In the genomic region with DNA sequence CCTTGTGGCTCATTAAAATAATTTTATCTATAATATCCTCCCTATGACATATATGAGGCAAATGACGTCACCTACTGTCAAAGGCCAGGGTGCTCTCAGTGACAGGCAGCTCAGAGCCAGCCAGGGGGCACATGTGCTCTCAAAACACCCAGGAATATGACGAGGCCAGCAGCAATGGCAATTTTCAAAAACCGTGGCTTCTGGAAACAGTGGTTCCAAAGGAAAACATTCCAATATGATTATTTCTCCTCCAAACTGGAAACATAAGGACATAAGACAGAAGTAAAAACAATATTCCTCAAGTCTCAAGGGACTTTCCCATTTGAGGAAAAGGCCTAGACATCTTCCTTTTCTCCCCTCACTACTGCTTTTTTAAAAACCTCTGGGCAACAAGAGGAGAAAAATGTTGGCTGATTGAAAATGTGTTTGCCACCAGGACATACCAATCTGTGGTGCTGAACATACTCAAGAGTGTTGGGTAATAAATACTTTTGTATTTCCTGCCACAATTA, we compare ENCODE assay signal across 15 cellular contexts. TPM values are rescaled to one million over a fixed set of nuclear protein-coding genes. Genes with fewer than 3 reads are reported as not detected.
DNase-seq lines count a peak whose midpoint lies in the region; ATAC-seq, FAIRE-seq and TF ChIP-seq lines count a peak whose summit lies in the region.
"Had no signal": no experiment of that assay in that cellular context is flagged by ENCODE, and none has a peak within 500 bp of the region (broad histone marks: within the 10 kb centered on the region; RNA-seq: fewer than 3 reads in every experiment).

No MANE protein-coding gene starts in this region.

- no peaks in the 10 kb centered on the region; a peak in 1 of 5 replicates for H3K27me3 ChIP-seq in K562 (ENCODE audit: control insufficient read depth in 2 of 2, insufficient read depth in 2 of 2, low read length in 2 of 2)
- H3K27me3 ChIP-seq: BE2C had no signal

- no peaks in the 10 kb centered on the region for H3K79me2 ChIP-seq in K562 (ENCODE audit: control insufficient read depth, insufficient read depth, low read length)

- no peaks in the 10 kb centered on the region for H3K36me3 ChIP-seq in K562 (ENCODE audit: control insufficient read depth, insufficient read depth, low read length)
- H3K36me3 ChIP-seq: BE2C had no signal

- H3K4me3 ChIP-seq in K562, result no peak overlapping the region

- H3K9me3 ChIP-seq in K562 (replicated peaks; ENCODE audit: control insufficient read depth, insufficient read depth, low read depth, low read length), result no peaks in the 10 kb centered on the region
- H3K9me3 ChIP-seq: BE2C had no signal

- no peak for ATAC-seq in K562
- ATAC-seq: activated T-cell treated with anti-CD3 and anti-CD28 coated beads, Interleukin-2, amount 50 U/mL, for 4 hours; esophagus mucosa had no signal

- in situ Hi-C loops in K562 (cut with MboI), result no loop called here

- no TSS peak for BruUV-seq in K562 (replicated peaks; lab: Mats Ljungman, UMichigan)

- no peak overlapping the region for H2AFZ ChIP-seq in K562 (ENCODE audit: low read depth, low read length)

- H4K20me1 ChIP-seq in K562 (replicated peaks; ENCODE audit: control insufficient read depth, insufficient read depth, low read length), result no peaks in the 10 kb centered on the region

- TF ChIP-seq CTCF in AG09319 (IDR thresholded peaks at IDR 0.05; ENCODE audit: low read depth, low read length) (peak; percentile 15), K562 (IDR thresholded peaks at IDR 0.05 in 2 of 3, conservative IDR thresholded peaks at IDR 0.05 in 1 of 3; ENCODE audit: insufficient read depth in 2 of 3, low read depth in 1 of 3, low read length in 3 of 3) (no peak)

- no peak overlapping the region for H3K9ac ChIP-seq in K562 (ENCODE audit: insufficient read depth in 1 of 2, low read depth in 2 of 2, low read length in 2 of 2)

- FAIRE-seq in K562 (lab: Jason Lieb, UNC), result no peak

- no peaks in the 10 kb centered on the region for H3K4me1 ChIP-seq in K562 (replicated peaks in 1 of 2; ENCODE audit: control insufficient read depth in 2 of 2, insufficient read depth in 2 of 2, low read length in 2 of 2)

- H3K27ac ChIP-seq in K562 (ENCODE audit: extremely low read depth, low read depth, low read length), result no peak overlapping the region

- no peak for TF ChIP-seq RAD21 in K562 (CRISPR knock-in tag; conservative IDR thresholded peaks at IDR 0.05 in 1 of 2, IDR thresholded peaks at IDR 0.05 in 1 of 2)

- no peaks in the 10 kb centered on the region for H3K9me1 ChIP-seq in K562 (ENCODE audit: control insufficient read depth, insufficient read depth, low read length)

- peak; percentile 24 for DNase-seq in AG09319 (ENCODE audit: extremely low read depth, low read depth)
- DNase-seq in HS-5 (ENCODE audit: low read depth), result peak; percentile 36
- DNase-seq in K562 (ENCODE audit: extremely low read depth in 1 of 4, low spot score in 3 of 4), result no peak
- peak; percentile 77 for DNase-seq in hepatic stellate cell (ENCODE audit: low spot score)
- DNase-seq in GDM1 (lab: John Stamatoyannopoulos, UW), result no peak
- no peak for DNase-seq in ureter (ENCODE audit: low spot score)
- DNase-seq in activated T-cell treated with anti-CD3 and anti-CD28 coated beads, Interleukin-2, amount 50 U/mL, for 1 hour, result no peak
- DNase-seq in NCI-H2029 (lab: John Stamatoyannopoulos, UW), result no peak
- DNase-seq: activated CD4-positive, alpha-beta T cell treated with anti-CD3 and anti-CD28 coated beads, Interleukin-2, amount 50 U/mL, for 1 hour; activated T-cell treated with anti-CD3 and anti-CD28 coated beads, Interleukin-2, amount 50 U/mL, for 4 hours; BE2C; dermis blood vessel endothelial cell; NCI-H146; NCI-H446 had no signal

- CTCF ChIA-PET in K562 (lab: Yijun Ruan, JAX; ENCODE audit: low intra/inter-chr PET ratio), result no interaction called here

- 6% methylated on average over 3 of the region's 3 CpGs for WGBS in K562 (ENCODE audit: insufficient coverage, low coverage, missing lambda C conversion rate)

- H3K4me2 ChIP-seq in K562 (ENCODE audit: insufficient read depth, low read length), result no peak overlapping the region

- POLR2A ChIA-PET in K562 (lab: Yijun Ruan, JAX), result no interaction called here

- TF ChIP-seq EP300 in K562 (IDR thresholded peaks at IDR 0.05; ENCODE audit: low read length), result no peak

- intact Hi-C loops in K562 (cut with micrococcal nuclease), result no loop called here

- TF ChIP-seq POLR2A in K562 (conservative IDR thresholded peaks at IDR 0.05), result no peak

TF ChIP-seq in K562, 482 proteins besides CTCF, POLR2A, EP300 and RAD21 (continues in another document):
- TF ChIP-seq ATF7 (IDR thresholded peaks at IDR 0.05), result peak; percentile 45; the same call in 1 of the 2 replicates
- no peak for TF ChIP-seq RBM17 (IDR thresholded peaks at IDR 0.05; ENCODE audit: borderline replicate concordance, low read depth, low read length)
- peak; percentile 66; the same call in 1 of the 2 replicates for TF ChIP-seq ATF3 (IDR thresholded peaks at IDR 0.05)
- no peak for TF ChIP-seq ATF3 (CRISPR knock-in tag; conservative IDR thresholded peaks at IDR 0.05)
- no peak for TF ChIP-seq RUNX1 (IDR thresholded peaks at IDR 0.05; ENCODE audit: low read depth)
- TF ChIP-seq BRD4 (IDR thresholded peaks at IDR 0.05), result no peak
- TF ChIP-seq MYBL2 (IDR thresholded peaks at IDR 0.05; ENCODE audit: low read depth), result no peak
- TF ChIP-seq MYBL2 (CRISPR knock-in tag; IDR thresholded peaks at IDR 0.05; ENCODE audit: borderline replicate concordance), result no peak
- no peak for TF ChIP-seq HBP1 (CRISPR knock-in tag; IDR thresholded peaks at IDR 0.05)
- TF ChIP-seq ZNF274 (IDR thresholded peaks at IDR 0.05; ENCODE audit: borderline replicate concordance, low read depth, low read length), result no peak
- TF ChIP-seq SAFB (IDR thresholded peaks at IDR 0.05; ENCODE audit: borderline replicate concordance, low read depth, low read length), result no peak
- TF ChIP-seq, protein P1, sequence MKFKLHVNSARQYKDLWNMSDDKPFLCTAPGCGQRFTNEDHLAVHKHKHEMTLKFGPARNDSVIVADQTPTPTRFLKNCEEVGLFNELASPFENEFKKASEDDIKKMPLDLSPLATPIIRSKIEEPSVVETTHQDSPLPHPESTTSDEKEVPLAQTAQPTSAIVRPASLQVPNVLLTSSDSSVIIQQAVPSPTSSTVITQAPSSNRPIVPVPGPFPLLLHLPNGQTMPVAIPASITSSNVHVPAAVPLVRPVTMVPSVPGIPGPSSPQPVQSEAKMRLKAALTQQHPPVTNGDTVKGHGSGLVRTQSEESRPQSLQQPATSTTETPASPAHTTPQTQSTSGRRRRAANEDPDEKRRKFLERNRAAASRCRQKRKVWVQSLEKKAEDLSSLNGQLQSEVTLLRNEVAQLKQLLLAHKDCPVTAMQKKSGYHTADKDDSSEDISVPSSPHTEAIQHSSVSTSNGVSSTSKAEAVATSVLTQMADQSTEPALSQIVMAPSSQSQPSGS (CRISPR knock-in tag; IDR thresholded peaks at IDR 0.05), result no peak
- TF ChIP-seq JUND (IDR thresholded peaks at IDR 0.05; ENCODE audit: borderline replicate concordance, low read depth, low read length), result no peak
- peak; percentile 14; the same call in 1 of the 3 replicates for TF ChIP-seq JUND (tag; IDR thresholded peaks at IDR 0.05; ENCODE audit: borderline replicate concordance, low read depth, low read length)
- TF ChIP-seq KLF13 (tag; IDR thresholded peaks at IDR 0.05; ENCODE audit: borderline replicate concordance, low read depth), result no peak
- 0 out of 2 replicates have a peak, but pooled peaks have one; percentile 14 for TF ChIP-seq CREM (IDR thresholded peaks at IDR 0.05; ENCODE audit: low read depth)
- TF ChIP-seq NEUROD1 (IDR thresholded peaks at IDR 0.05; ENCODE audit: borderline replicate concordance, low read depth, low read length, partially characterized antibody), result no peak

RNA-seq across cellular contexts. Expression of gene RNF152, which starts 40.8 kb away (rescaled TPM):
- total RNA-seq in K562 (2011; cell fraction: chromatin; rRNA removed; ENCODE audit: low replicate concordance), result 0.83 TPM in 1 of 2 replicates, not detected in the other
- under 0.01 TPM in 1 of 2 replicates, not detected in the other for total RNA-seq in K562 (2011; cell fraction: nucleolus; rRNA removed)
- total RNA-seq in K562 (2011; cell fraction: nucleoplasm; rRNA removed), result 0.08 TPM in 1 of 2 replicates, not detected in the other
- total RNA-seq in K562 (2014; rRNA removed), result not detected in 2 replicates
- not detected in 2 replicates for total RNA-seq in K562 (2014; rRNA removed; fragmentation: Illumina TruSeq; extraction: Trizol)
- not detected in 2 replicates for total RNA-seq in K562 (2015; rRNA removed; fragmentation: Illumina TruSeq; extraction: Trizol)
- total RNA-seq in K562 (2021), result 0.02 and 0.04 TPM in 2 replicates
- polyA plus RNA-seq in K562 (2011; rRNA removed), result not detected in 2 replicates
- 0.21 TPM in 1 of 2 replicates, not detected in the other for polyA plus RNA-seq in K562 (2011; cell fraction: cytosol; rRNA removed)
- 0.01 TPM in 1 of 2 replicates, not detected in the other for polyA plus RNA-seq in K562 (2011; cell fraction: nucleus; rRNA removed)
- polyA plus RNA-seq in K562 (2012), result not detected in 2 replicates
- not detected in 2 replicates for polyA plus RNA-seq in K562 (2014; fragmentation: Illumina TruSeq; extraction: Trizol)
- polyA plus RNA-seq in K562 (2014; fragmentation: Nextera tagmentation; extraction: Ambion mirVana), result not detected
- polyA plus RNA-seq in K562 (2014; rRNA removed), result 0.05 TPM in 1 of 2 replicates, not detected in the other
- not detected in 2 replicates for polyA minus RNA-seq in K562 (2011; rRNA and poly(A)+ RNA removed)
- not detected in 2 replicates for polyA minus RNA-seq in K562 (2011; cell fraction: cytosol; rRNA and poly(A)+ RNA removed)
- polyA minus RNA-seq in K562 (2011; cell fraction: nucleus; rRNA and poly(A)+ RNA removed), result not detected in 2 replicates
- total RNA-seq in ureter, result 52.9 TPM

Comparison
In these comparisons a context has a peak if more than half of its experiments do, and no peak if none do; other contexts are left out.
1. DNase-seq: peak in AG09319 (single experiment), HS-5 (single experiment) and hepatic stellate cell (single experiment); none in K562 (0 of 4), GDM1 (single experiment), ureter (single experiment), activated T-cell treated with anti-CD3 and anti-CD28 coated beads, Interleukin-2, amount 50 U/mL, for 1 hour (single experiment) and NCI-H2029 (single experiment).
2. RNA of gene RNF152, which starts 40.8 kb away (total RNA-seq): 52.9 TPM in ureter (single experiment); under 0.01 to 0.83 TPM in K562; every median in the first group is over 10 times any median in the second.